ENCODE assay signal across 1 cellular context in genomic region chr2:84875619-84876018, GRCh38. TPM values are rescaled to one million over a fixed set of nuclear protein-coding genes. Genes with fewer than 3 reads are reported as not detected.
"Had no signal": no experiment of that assay in that cellular context is flagged by ENCODE, and none has a peak within 500 bp of the region (broad histone marks: within the 10 kb centered on the region; RNA-seq: fewer than 3 reads in every experiment).

No MANE protein-coding gene starts in this region.

RNA-seq across cellular contexts. Expression of gene TRABD2A, which starts 5.3 kb away (rescaled TPM):
- total RNA-seq: cardiac muscle cell had no signal
- polyA plus RNA-seq: cardiac muscle cell had no signal
